Comparison of ENCODE assay signal across 1 cellular context in the genomic region with DNA sequence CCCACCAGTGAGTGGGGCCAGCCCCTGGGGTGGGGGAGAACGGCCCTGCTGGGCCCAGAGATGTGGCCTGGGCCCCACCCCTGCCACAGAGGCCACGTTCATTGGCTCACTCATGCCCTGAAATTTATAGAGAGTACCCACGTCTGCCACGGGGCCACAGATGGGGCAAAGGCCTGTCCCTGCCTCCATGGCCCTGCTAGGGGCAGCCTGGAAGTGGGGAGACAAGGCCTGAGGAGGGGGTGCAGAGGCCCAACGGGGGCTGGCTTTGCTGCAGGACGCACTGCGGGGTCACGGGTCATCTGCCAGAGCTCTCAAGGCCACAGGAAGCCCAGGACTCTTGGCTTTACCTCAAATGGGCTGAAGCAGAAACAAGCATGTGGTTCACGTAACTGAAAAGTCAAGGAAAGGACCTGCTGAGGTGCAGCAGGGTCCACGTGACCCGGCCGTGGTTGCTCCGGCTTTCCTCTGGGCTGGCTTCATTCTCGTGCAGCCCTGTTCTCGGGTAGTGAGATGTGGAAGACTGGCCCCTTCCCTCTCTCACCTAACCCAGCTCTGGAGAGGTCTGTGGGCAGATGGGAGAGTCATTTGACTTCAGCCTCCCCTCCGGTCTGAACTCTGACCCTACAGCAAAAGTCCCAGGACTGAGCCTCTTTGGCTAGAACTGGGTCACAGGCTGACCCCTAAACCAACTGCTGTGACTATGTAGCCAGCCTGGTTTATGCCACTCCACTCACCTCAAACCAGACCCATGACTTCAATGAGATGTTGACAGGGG.
TF ChIP-seq lines count a peak whose summit lies in the region.

No MANE protein-coding gene starts in this region.

TF ChIP-seq in HepG2, 621 proteins besides CTCF, POLR2A, EP300 and RAD21 (continued from another document and continues in another):
- TF ChIP-seq, protein P1, sequence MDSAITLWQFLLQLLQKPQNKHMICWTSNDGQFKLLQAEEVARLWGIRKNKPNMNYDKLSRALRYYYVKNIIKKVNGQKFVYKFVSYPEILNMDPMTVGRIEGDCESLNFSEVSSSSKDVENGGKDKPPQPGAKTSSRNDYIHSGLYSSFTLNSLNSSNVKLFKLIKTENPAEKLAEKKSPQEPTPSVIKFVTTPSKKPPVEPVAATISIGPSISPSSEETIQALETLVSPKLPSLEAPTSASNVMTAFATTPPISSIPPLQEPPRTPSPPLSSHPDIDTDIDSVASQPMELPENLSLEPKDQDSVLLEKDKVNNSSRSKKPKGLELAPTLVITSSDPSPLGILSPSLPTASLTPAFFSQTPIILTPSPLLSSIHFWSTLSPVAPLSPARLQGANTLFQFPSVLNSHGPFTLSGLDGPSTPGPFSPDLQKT (CRISPR knock-in tag; IDR thresholded peaks at IDR 0.05; ENCODE audit: borderline replicate concordance) = no peak
- 0 out of 2 replicates have a peak, but pooled peaks have one; percentile 27 for TF ChIP-seq ZNF292 (CRISPR knock-in tag; IDR thresholded peaks at IDR 0.05; ENCODE audit: borderline replicate concordance, low read depth)
- TF ChIP-seq, protein P2, sequence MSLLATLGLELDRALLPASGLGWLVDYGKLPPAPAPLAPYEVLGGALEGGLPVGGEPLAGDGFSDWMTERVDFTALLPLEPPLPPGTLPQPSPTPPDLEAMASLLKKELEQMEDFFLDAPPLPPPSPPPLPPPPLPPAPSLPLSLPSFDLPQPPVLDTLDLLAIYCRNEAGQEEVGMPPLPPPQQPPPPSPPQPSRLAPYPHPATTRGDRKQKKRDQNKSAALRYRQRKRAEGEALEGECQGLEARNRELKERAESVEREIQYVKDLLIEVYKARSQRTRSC (CRISPR knock-in tag; IDR thresholded peaks at IDR 0.05; ENCODE audit: low read depth) = no peak
- TF ChIP-seq ZNF225 (CRISPR knock-in tag; IDR thresholded peaks at IDR 0.05) = no peak
- TF ChIP-seq U2AF2 (IDR thresholded peaks at IDR 0.05; ENCODE audit: low read depth, low read length) = no peak
- TF ChIP-seq, protein P3, sequence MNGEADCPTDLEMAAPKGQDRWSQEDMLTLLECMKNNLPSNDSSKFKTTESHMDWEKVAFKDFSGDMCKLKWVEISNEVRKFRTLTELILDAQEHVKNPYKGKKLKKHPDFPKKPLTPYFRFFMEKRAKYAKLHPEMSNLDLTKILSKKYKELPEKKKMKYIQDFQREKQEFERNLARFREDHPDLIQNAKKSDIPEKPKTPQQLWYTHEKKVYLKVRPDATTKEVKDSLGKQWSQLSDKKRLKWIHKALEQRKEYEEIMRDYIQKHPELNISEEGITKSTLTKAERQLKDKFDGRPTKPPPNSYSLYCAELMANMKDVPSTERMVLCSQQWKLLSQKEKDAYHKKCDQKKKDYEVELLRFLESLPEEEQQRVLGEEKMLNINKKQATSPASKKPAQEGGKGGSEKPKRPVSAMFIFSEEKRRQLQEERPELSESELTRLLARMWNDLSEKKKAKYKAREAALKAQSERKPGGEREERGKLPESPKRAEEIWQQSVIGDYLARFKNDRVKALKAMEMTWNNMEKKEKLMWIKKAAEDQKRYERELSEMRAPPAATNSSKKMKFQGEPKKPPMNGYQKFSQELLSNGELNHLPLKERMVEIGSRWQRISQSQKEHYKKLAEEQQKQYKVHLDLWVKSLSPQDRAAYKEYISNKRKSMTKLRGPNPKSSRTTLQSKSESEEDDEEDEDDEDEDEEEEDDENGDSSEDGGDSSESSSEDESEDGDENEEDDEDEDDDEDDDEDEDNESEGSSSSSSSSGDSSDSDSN (CRISPR knock-in tag; IDR thresholded peaks at IDR 0.05) = peak; percentile 25; the same call in 1 of the 2 replicates
- TF ChIP-seq BHLHE40 (IDR thresholded peaks at IDR 0.05; ENCODE audit: low read length) = no peak
- TF ChIP-seq, protein P4, sequence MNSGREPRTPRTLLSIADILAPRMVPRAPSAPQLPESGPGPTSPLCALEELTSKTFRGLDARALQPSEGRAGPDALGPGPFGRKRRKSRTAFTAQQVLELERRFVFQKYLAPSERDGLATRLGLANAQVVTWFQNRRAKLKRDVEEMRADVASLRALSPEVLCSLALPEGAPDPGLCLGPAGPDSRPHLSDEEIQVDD (CRISPR knock-in tag; IDR thresholded peaks at IDR 0.05; ENCODE audit: borderline replicate concordance) = 0 out of 2 replicates have a peak, but pooled peaks have one; percentile 75
- no peak for TF ChIP-seq ZNF7 (CRISPR knock-in tag; IDR thresholded peaks at IDR 0.05)
- TF ChIP-seq TBX2 (CRISPR knock-in tag; IDR thresholded peaks at IDR 0.05; ENCODE audit: borderline replicate concordance) = no peak; the same call in 1 of the 2 replicates
- TF ChIP-seq, protein P5, sequence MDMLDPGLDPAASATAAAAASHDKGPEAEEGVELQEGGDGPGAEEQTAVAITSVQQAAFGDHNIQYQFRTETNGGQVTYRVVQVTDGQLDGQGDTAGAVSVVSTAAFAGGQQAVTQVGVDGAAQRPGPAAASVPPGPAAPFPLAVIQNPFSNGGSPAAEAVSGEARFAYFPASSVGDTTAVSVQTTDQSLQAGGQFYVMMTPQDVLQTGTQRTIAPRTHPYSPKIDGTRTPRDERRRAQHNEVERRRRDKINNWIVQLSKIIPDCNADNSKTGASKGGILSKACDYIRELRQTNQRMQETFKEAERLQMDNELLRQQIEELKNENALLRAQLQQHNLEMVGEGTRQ (IDR thresholded peaks at IDR 0.05; ENCODE audit: low read depth, low read length) = peak; percentile 78; the same call in 1 of the 2 replicates
- TF ChIP-seq, protein P5 (CRISPR knock-in tag; IDR thresholded peaks at IDR 0.05; ENCODE audit: borderline replicate concordance) = peak; percentile 76; the same call in 1 of the 2 replicates
- no peak for TF ChIP-seq SUZ12 (IDR thresholded peaks at IDR 0.05; ENCODE audit: low read depth, low read length)
- TF ChIP-seq, protein P6, sequence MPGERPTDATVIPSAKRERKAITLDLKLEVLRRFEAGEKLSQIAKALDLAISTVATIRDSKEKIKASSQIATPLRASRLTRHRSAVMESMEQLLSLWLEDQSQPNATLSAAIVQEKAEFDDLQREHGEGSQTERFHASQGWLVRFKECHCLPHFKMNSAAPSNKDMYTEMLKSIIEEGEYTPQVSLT (CRISPR knock-in tag; IDR thresholded peaks at IDR 0.05; ENCODE audit: borderline replicate concordance, low read depth) = 0 out of 2 replicates have a peak, but pooled peaks have one; percentile 77
- no peak for TF ChIP-seq ZSCAN12 (CRISPR knock-in tag; IDR thresholded peaks at IDR 0.05)
- TF ChIP-seq ZNF660 (CRISPR knock-in tag; IDR thresholded peaks at IDR 0.05; ENCODE audit: borderline replicate concordance, low read depth) = no peak
- TF ChIP-seq CHD2 (IDR thresholded peaks at IDR 0.05; ENCODE audit: low read depth, low read length) = no peak
- TF ChIP-seq HMGA1 (CRISPR knock-in tag; conservative IDR thresholded peaks at IDR 0.05) = no peak
- TF ChIP-seq HOXA3 (CRISPR knock-in tag; IDR thresholded peaks at IDR 0.05) = 0 out of 2 replicates have a peak, but pooled peaks have one; percentile 19
- TF ChIP-seq, protein P7, sequence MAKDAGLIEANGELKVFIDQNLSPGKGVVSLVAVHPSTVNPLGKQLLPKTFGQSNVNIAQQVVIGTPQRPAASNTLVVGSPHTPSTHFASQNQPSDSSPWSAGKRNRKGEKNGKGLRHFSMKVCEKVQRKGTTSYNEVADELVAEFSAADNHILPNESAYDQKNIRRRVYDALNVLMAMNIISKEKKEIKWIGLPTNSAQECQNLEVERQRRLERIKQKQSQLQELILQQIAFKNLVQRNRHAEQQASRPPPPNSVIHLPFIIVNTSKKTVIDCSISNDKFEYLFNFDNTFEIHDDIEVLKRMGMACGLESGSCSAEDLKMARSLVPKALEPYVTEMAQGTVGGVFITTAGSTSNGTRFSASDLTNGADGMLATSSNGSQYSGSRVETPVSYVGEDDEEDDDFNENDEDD (CRISPR knock-in tag; IDR thresholded peaks at IDR 0.05; ENCODE audit: borderline replicate concordance) = no peak
- peak; percentile 37; the same call in 1 of the 2 replicates for TF ChIP-seq RAD51 (IDR thresholded peaks at IDR 0.05; ENCODE audit: borderline replicate concordance)
- no peak for TF ChIP-seq ISL2 (CRISPR knock-in tag; IDR thresholded peaks at IDR 0.05)
- TF ChIP-seq TOE1 (CRISPR knock-in tag; IDR thresholded peaks at IDR 0.05) = no peak
- no peak for TF ChIP-seq NRL (CRISPR knock-in tag; IDR thresholded peaks at IDR 0.05; ENCODE audit: borderline replicate concordance)
- TF ChIP-seq TMF1 (CRISPR knock-in tag; IDR thresholded peaks at IDR 0.05; ENCODE audit: low read depth) = no peak
- TF ChIP-seq TBX3 (IDR thresholded peaks at IDR 0.05; ENCODE audit: borderline replicate concordance) = 0 out of 2 replicates have a peak, but pooled peaks have one; percentile 16
- no peak for TF ChIP-seq ZBTB7A (CRISPR knock-in tag; IDR thresholded peaks at IDR 0.05)
- TF ChIP-seq ZNF33A (CRISPR knock-in tag; IDR thresholded peaks at IDR 0.05; ENCODE audit: borderline replicate concordance) = no peak
- TF ChIP-seq, protein P8, sequence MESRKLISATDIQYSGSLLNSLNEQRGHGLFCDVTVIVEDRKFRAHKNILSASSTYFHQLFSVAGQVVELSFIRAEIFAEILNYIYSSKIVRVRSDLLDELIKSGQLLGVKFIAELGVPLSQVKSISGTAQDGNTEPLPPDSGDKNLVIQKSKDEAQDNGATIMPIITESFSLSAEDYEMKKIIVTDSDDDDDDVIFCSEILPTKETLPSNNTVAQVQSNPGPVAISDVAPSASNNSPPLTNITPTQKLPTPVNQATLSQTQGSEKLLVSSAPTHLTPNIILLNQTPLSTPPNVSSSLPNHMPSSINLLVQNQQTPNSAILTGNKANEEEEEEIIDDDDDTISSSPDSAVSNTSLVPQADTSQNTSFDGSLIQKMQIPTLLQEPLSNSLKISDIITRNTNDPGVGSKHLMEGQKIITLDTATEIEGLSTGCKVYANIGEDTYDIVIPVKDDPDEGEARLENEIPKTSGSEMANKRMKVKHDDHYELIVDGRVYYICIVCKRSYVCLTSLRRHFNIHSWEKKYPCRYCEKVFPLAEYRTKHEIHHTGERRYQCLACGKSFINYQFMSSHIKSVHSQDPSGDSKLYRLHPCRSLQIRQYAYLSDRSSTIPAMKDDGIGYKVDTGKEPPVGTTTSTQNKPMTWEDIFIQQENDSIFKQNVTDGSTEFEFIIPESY (CRISPR knock-in tag; IDR thresholded peaks at IDR 0.05) = peak; percentile 53; the same call in 1 of the 2 replicates
- 0 out of 2 replicates have a peak, but pooled peaks have one; percentile 76 for TF ChIP-seq PAWR (CRISPR knock-in tag; IDR thresholded peaks at IDR 0.05; ENCODE audit: borderline replicate concordance)
- TF ChIP-seq, protein P9, sequence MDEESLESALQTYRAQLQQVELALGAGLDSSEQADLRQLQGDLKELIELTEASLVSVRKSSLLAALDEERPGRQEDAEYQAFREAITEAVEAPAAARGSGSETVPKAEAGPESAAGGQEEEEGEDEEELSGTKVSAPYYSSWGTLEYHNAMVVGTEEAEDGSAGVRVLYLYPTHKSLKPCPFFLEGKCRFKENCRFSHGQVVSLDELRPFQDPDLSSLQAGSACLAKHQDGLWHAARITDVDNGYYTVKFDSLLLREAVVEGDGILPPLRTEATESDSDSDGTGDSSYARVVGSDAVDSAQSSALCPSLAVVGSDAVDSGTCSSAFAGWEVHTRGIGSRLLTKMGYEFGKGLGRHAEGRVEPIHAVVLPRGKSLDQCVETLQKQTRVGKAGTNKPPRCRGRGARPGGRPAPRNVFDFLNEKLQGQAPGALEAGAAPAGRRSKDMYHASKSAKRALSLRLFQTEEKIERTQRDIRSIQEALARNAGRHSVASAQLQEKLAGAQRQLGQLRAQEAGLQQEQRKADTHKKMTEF (CRISPR knock-in tag; IDR thresholded peaks at IDR 0.05) = no peak; the same call in 1 of the 2 replicates
- no peak for TF ChIP-seq ZNF251 (CRISPR knock-in tag; IDR thresholded peaks at IDR 0.05)
- TF ChIP-seq, protein P10, sequence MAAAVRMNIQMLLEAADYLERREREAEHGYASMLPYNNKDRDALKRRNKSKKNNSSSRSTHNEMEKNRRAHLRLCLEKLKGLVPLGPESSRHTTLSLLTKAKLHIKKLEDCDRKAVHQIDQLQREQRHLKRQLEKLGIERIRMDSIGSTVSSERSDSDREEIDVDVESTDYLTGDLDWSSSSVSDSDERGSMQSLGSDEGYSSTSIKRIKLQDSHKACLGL (CRISPR knock-in tag; IDR thresholded peaks at IDR 0.05) = peak; percentile 56; the same call in 1 of the 2 replicates
- 0 out of 2 replicates have a peak, but pooled peaks have one; percentile 10 for TF ChIP-seq MIER3 (CRISPR knock-in tag; IDR thresholded peaks at IDR 0.05; ENCODE audit: borderline replicate concordance)
- no peak for TF ChIP-seq ZFP37 (CRISPR knock-in tag; IDR thresholded peaks at IDR 0.05; ENCODE audit: borderline replicate concordance)
- no peak for TF ChIP-seq ZNF615 (CRISPR knock-in tag; IDR thresholded peaks at IDR 0.05; ENCODE audit: borderline replicate concordance)
- TF ChIP-seq RFXAP (CRISPR knock-in tag; IDR thresholded peaks at IDR 0.05; ENCODE audit: borderline replicate concordance) = no peak
- peak; percentile 74; the same call in 1 of the 2 replicates for TF ChIP-seq EEA1 (CRISPR knock-in tag; IDR thresholded peaks at IDR 0.05; ENCODE audit: borderline replicate concordance)
- TF ChIP-seq ZMYM4 (CRISPR knock-in tag; IDR thresholded peaks at IDR 0.05) = 0 out of 2 replicates have a peak, but pooled peaks have one; percentile 6
- TF ChIP-seq AKAP8 (CRISPR knock-in tag; IDR thresholded peaks at IDR 0.05) = no peak
- TF ChIP-seq MXI1 (IDR thresholded peaks at IDR 0.05; ENCODE audit: borderline replicate concordance, low read depth, low read length) = peak; percentile 54; the same call in 1 of the 3 replicates
- peak; percentile 63 for TF ChIP-seq SAP130 (CRISPR knock-in tag; IDR thresholded peaks at IDR 0.05; ENCODE audit: low read depth)
- TF ChIP-seq SOX5 (CRISPR knock-in tag; IDR thresholded peaks at IDR 0.05; ENCODE audit: borderline replicate concordance) = 0 out of 2 replicates have a peak, but pooled peaks have one; percentile 8
- TF ChIP-seq CENPT (CRISPR knock-in tag; IDR thresholded peaks at IDR 0.05; ENCODE audit: low read depth) = no peak
- no peak; a peak in 1 of 4 replicates for TF ChIP-seq KLF16 (CRISPR knock-in tag; IDR thresholded peaks at IDR 0.05)
- no peak for TF ChIP-seq DNMT3B (CRISPR knock-in tag; conservative IDR thresholded peaks at IDR 0.05)
- TF ChIP-seq MED8 (CRISPR knock-in tag; IDR thresholded peaks at IDR 0.05; ENCODE audit: insufficient replicate concordance) = no peak
- TF ChIP-seq, protein P11, sequence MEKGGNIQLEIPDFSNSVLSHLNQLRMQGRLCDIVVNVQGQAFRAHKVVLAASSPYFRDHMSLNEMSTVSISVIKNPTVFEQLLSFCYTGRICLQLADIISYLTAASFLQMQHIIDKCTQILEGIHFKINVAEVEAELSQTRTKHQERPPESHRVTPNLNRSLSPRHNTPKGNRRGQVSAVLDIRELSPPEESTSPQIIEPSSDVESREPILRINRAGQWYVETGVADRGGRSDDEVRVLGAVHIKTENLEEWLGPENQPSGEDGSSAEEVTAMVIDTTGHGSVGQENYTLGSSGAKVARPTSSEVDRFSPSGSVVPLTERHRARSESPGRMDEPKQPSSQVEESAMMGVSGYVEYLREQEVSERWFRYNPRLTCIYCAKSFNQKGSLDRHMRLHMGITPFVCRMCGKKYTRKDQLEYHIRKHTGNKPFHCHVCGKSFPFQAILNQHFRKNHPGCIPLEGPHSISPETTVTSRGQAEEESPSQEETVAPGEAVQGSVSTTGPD (CRISPR knock-in tag; IDR thresholded peaks at IDR 0.05) = 0 out of 2 replicates have a peak, but pooled peaks have one; percentile 24
